ENCODE assay signal across 21 cellular contexts in the genomic region with DNA sequence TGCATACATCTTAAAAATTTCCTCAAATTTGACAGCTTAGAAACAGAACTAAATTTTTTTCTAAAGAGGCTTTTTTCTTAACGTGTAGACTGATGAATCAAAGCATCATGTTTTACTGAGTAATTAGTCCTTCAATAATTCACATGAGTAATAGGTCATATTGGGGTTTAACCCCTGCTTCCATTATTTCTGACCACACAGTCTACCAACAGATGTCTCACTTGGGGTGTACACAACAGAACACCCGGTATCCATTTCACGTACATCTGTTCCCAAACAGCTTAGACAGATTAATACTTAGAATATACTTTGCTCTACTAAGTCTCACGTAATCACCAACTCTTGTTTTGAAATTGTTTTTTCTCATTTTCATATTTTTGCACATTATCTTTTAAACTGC. TPM values are rescaled to one million over a fixed set of nuclear protein-coding genes. Genes with fewer than 3 reads are reported as not detected.
A peak's percentile ranks its signal among the peaks of the same experiment; 100 is the strongest.
DNase-seq lines count a peak whose midpoint lies in the region; ATAC-seq, FAIRE-seq and TF ChIP-seq lines count a peak whose summit lies in the region.
"Had no signal": no experiment of that assay in that cellular context is flagged by ENCODE, and none has a peak within 500 bp of the region (broad histone marks: within the 10 kb centered on the region; RNA-seq: fewer than 3 reads in every experiment).

No MANE protein-coding gene starts in this region.

- no peak overlapping the region for H3K4me2 ChIP-seq in PC-3 (ENCODE audit: low read length)
- no peak overlapping the region for H3K4me2 ChIP-seq in hepatocyte
- H3K4me2 ChIP-seq: BLaER1 treated with 17β-estradiol and CSF1 and Interleukin-3, amounts not matched to agents 10 nM and 100 nM; PC-9 had no signal

- H3K36me3 ChIP-seq in PC-3 (ENCODE audit: low read depth, low read length) = no peaks in the 10 kb centered on the region
- no peaks in the 10 kb centered on the region for H3K36me3 ChIP-seq in hepatocyte (replicated peaks; ENCODE audit: insufficient read depth, low read depth)
- H3K36me3 ChIP-seq: BLaER1 treated with 17β-estradiol and CSF1 and Interleukin-3, amounts not matched to agents 10 nM and 100 nM had no signal

- POLR2A ChIA-PET in PC-3 (lab: Charles Lee; ENCODE audit: unreplicated experiment) = no interaction called here

- H4K20me1 ChIP-seq in PC-3 (ENCODE audit: low read length) = no peaks in the 10 kb centered on the region
- no peaks in the 10 kb centered on the region for H4K20me1 ChIP-seq in hepatocyte (ENCODE audit: insufficient read depth, poor library complexity, severe bottlenecking)
- H4K20me1 ChIP-seq: BLaER1 treated with 17β-estradiol and CSF1 and Interleukin-3, amounts not matched to agents 10 nM and 100 nM had no signal

- H3F3A ChIP-seq in PC-3 (ENCODE audit: low read length, unreplicated experiment) = no peaks in the 10 kb centered on the region

- no peaks in the 10 kb centered on the region for H3K27me3 ChIP-seq in PC-3 (ENCODE audit: low read length)
- peaks cover 4% of the 10 kb centered on the region for H3K27me3 ChIP-seq in hepatocyte
- H3K27me3 ChIP-seq: BLaER1 treated with 17β-estradiol and CSF1 and Interleukin-3, amounts not matched to agents 10 nM and 100 nM had no signal

- no peak overlapping the region for H3K4me3 ChIP-seq in PC-3 (ENCODE audit: low read length)
- no peak overlapping the region for H3K4me3 ChIP-seq in hepatocyte
- H3K4me3 ChIP-seq: BLaER1 treated with 17β-estradiol and CSF1 and Interleukin-3, amounts not matched to agents 10 nM and 100 nM; K562; PC-9 had no signal

- TF ChIP-seq CTCF in D721Med (IDR thresholded peaks at IDR 0.05; ENCODE audit: insufficient read depth, missing control alignments) (peak; percentile 15), PC-3 (conservative IDR thresholded peaks at IDR 0.05; ENCODE audit: low read depth, low read length) (no peak), hepatocyte (IDR thresholded peaks at IDR 0.05; ENCODE audit: poor library complexity) (no peak)

- no peaks in the 10 kb centered on the region for H3K4me1 ChIP-seq in PC-3 (ENCODE audit: insufficient read depth, low read length)
- no peaks in the 10 kb centered on the region for H3K4me1 ChIP-seq in hepatocyte (ENCODE audit: insufficient read depth)
- H3K4me1 ChIP-seq: BLaER1 treated with 17β-estradiol and CSF1 and Interleukin-3, amounts not matched to agents 10 nM and 100 nM had no signal

- CTCF ChIA-PET in PC-3 (lab: Charles Lee) = no interaction called here

- no peak overlapping the region for H3K27ac ChIP-seq in PC-3 (ENCODE audit: low read length)
- peak overlapping the region; percentile 53 for H3K27ac ChIP-seq in hepatocyte
- H3K27ac ChIP-seq: BLaER1 treated with 17β-estradiol and CSF1 and Interleukin-3, amounts not matched to agents 10 nM and 100 nM; HL-60; PC-9 had no signal

- intact Hi-C loops in PC-3 (cut with micrococcal nuclease) = no loop called here

- no peaks in the 10 kb centered on the region for H3K4me1 Mint-ChIP-seq in stimulated activated effector memory CD8-positive, alpha-beta T cell treated with anti-CD3 and anti-CD28 coated beads, Interleukin-12 subunit alpha, Interleukin-12 subunit beta, amount 100 ng/mL, for 72 hours

- H3K27ac Mint-ChIP-seq in stimulated activated effector memory CD8-positive, alpha-beta T cell treated with anti-CD3 and anti-CD28 coated beads, Interleukin-12 subunit alpha, Interleukin-12 subunit beta, amount 100 ng/mL, for 72 hours = no peak overlapping the region

- peak; percentile 98 for FAIRE-seq in D721Med (lab: Jason Lieb, UNC)
- FAIRE-seq: K562 had no signal

- ATAC-seq in PC-3 (no peak), HG03097 (IDR thresholded peaks at IDR 0.05; ENCODE audit: low FRiP score, unreplicated experiment) (no peak)
- ATAC-seq in stimulated activated effector memory CD8-positive, alpha-beta T cell treated with anti-CD3 and anti-CD28 coated beads, Interleukin-12 subunit alpha, Interleukin-12 subunit beta, amount 100 ng/mL, for 72 hours = no peak
- ATAC-seq: K562, SK-N-SH treated with all-trans-retinoic acid at 6 μM for 48 hours had no signal

- WGBS in hepatocyte (ENCODE audit: low lambda C conversion rate, missing lambda C conversion rate) = 75% methylated on average over 4 of the region's 4 CpGs

- BruUV-seq in PC-3 (replicated peaks; lab: Mats Ljungman, UMichigan) = no TSS peak

- H3K9ac ChIP-seq in PC-3 (ENCODE audit: low read length) = no peak overlapping the region
- H3K9ac ChIP-seq: BLaER1 treated with 17β-estradiol and CSF1 and Interleukin-3, amounts not matched to agents 10 nM and 100 nM had no signal

- H3K79me2 ChIP-seq in PC-3 (ENCODE audit: low read length) (no peaks in the 10 kb centered on the region), hepatocyte (no peaks in the 10 kb centered on the region)

- H3K9me3 ChIP-seq in PC-3 (ENCODE audit: low read length) (no peaks in the 10 kb centered on the region), hepatocyte (ENCODE audit: low read depth) (no peaks in the 10 kb centered on the region)
- H3K9me3 ChIP-seq: BLaER1 treated with 17β-estradiol and CSF1 and Interleukin-3, amounts not matched to agents 10 nM and 100 nM had no signal

- H3K9me2 ChIP-seq in PC-3 (replicated peaks; ENCODE audit: low read length) = no peaks in the 10 kb centered on the region
- H3K9me2 ChIP-seq in hepatocyte (replicated peaks; ENCODE audit: insufficient read depth) = no peaks in the 10 kb centered on the region

- H3K36me3 Mint-ChIP-seq in stimulated activated effector memory CD8-positive, alpha-beta T cell treated with anti-CD3 and anti-CD28 coated beads, Interleukin-12 subunit alpha, Interleukin-12 subunit beta, amount 100 ng/mL, for 72 hours = no peaks in the 10 kb centered on the region

- H3K4me3 Mint-ChIP-seq in stimulated activated effector memory CD8-positive, alpha-beta T cell treated with anti-CD3 and anti-CD28 coated beads, Interleukin-12 subunit alpha, Interleukin-12 subunit beta, amount 100 ng/mL, for 72 hours = no peak overlapping the region

- no peak for DNase-seq in D721Med (ENCODE audit: insufficient read length, low spot score)
- DNase-seq in M059J (ENCODE audit: low read depth) = peak; percentile 49
- DNase-seq in PC-3 = peak; percentile 6
- DNase-seq in hepatocyte (ENCODE audit: low spot score) = no peak
- DNase-seq in anterior cingulate cortex (lab: John Stamatoyannopoulos, UW) = no peak
- no peak for DNase-seq in HuH-7.5 (ENCODE audit: low spot score)
- DNase-seq in stimulated activated effector memory CD8-positive, alpha-beta T cell treated with anti-CD3 and anti-CD28 coated beads, Interleukin-12 subunit alpha, Interleukin-12 subunit beta, amount 100 ng/mL, for 72 hours (ENCODE audit: low spot score in 2 of 2) = no peak
- DNase-seq: DMS79, GF-D8, MM.1S, NCI-H1105, NCI-H1694 treated with DMSO at 0.1 percent for 48 hours, NCI-H526, PC-9 had no signal

- H3K9me3 Mint-ChIP-seq in stimulated activated effector memory CD8-positive, alpha-beta T cell treated with anti-CD3 and anti-CD28 coated beads, Interleukin-12 subunit alpha, Interleukin-12 subunit beta, amount 100 ng/mL, for 72 hours = no peaks in the 10 kb centered on the region

- no peak overlapping the region for H2AFZ ChIP-seq in PC-3 (ENCODE audit: low read length)
- no peak overlapping the region for H2AFZ ChIP-seq in hepatocyte
- H2AFZ ChIP-seq: PC-9 had no signal

RNA-seq across cellular contexts. Expression of a gene that starts 14.8 kb away (rescaled TPM):
- total RNA-seq in M059J (2014; rRNA removed; shearing (Covaris generic)) = 0.81 and 2.2 TPM in 2 replicates
- 0.92 and 0.98 TPM in 2 replicates for total RNA-seq in PC-3 (2014; rRNA removed)
- 1.1 and 2.3 TPM in 2 replicates for total RNA-seq in hepatocyte
- polyA plus RNA-seq in hepatocyte = 1.9 and 2.0 TPM in 2 replicates
- total RNA-seq: K562 had no signal

RNA-seq across cellular contexts. Expression of a gene that starts 38.2 kb away (rescaled TPM):
- 0.44 TPM in 1 of 2 replicates, not detected in the other for total RNA-seq in M059J (2014; rRNA removed; shearing (Covaris generic))
- total RNA-seq in PC-3 (2014; rRNA removed) = not detected in 2 replicates
- 0.60 and 1.3 TPM in 2 replicates for total RNA-seq in hepatocyte
- polyA plus RNA-seq in hepatocyte = 0.17 and 0.53 TPM in 2 replicates
- total RNA-seq: A172; K562; PC-9; T-helper 1 cell treated with Interleukin-12 subunit alpha and Interleukin-12 subunit beta and Interleukin-4 antibody, amounts not matched to agents 30 ng/mL and 1 ng/mL, for 36 hours had no signal
- polyA plus RNA-seq: K562 had no signal

Comparison
In these comparisons a context has a peak if more than half of its experiments do, and no peak if none do; other contexts are left out.
1. DNase-seq: peak in M059J (single experiment) and PC-3 (single experiment); none in D721Med (single experiment), hepatocyte (single experiment), anterior cingulate cortex (0 of 58), HuH-7.5 (single experiment) and stimulated activated effector memory CD8-positive, alpha-beta T cell treated with anti-CD3 and anti-CD28 coated beads, Interleukin-12 subunit alpha, Interleukin-12 subunit beta, amount 100 ng/mL, for 72 hours (0 of 2).